In genomic region chr14:48011484-48011883, GRCh38 we compare ENCODE assay signal across 6 cellular contexts.
DNase-seq lines count a peak whose midpoint lies in the region; ATAC-seq and TF ChIP-seq lines count a peak whose summit lies in the region.
"Not testable (repeated sequence)": the region's sequence is repeated elsewhere in the genome, so short reads cannot be mapped to it uniquely, and the experiment has no call there.

No MANE protein-coding gene starts in this region.

- not testable (repeated sequence) for H3K9me3 Mint-ChIP-seq in GM23338, neural progenitor cell

- not testable (repeated sequence) for H3K9me2 ChIP-seq in GM23338 (ENCODE audit: insufficient read depth)

- DNase-seq in GM23338 (ENCODE audit: low spot score) (peak; percentile 70), NT2/D1 (ENCODE audit: low read depth, low spot score) (peak; percentile 9), ecto neural progenitor cell (ENCODE audit: low spot score) (peak; percentile 50), left cardiac atrium (peak; percentile 18), neural progenitor cell (ENCODE audit: low spot score) (peak; percentile 22)

- peak overlapping the region; percentile 46; the same call in 1 of the 2 replicates for H3K4me2 ChIP-seq in GM23338
- not testable (repeated sequence) for H3K4me2 ChIP-seq in neural progenitor cell

- not testable (repeated sequence) for H3K27me3 Mint-ChIP-seq in GM23338 (ENCODE audit: insufficient read depth, low read depth, poor library complexity); neural progenitor cell (ENCODE audit: insufficient read depth, low read depth)

- not testable (repeated sequence) for H3K27me3 ChIP-seq in GM23338 (ENCODE audit: insufficient read depth); NT2/D1 (ENCODE audit: insufficient read depth, insufficient read length); iPS-20b (ENCODE audit: insufficient read depth, low read length); neural progenitor cell

- H3K36me3 ChIP-seq in GM23338 (ENCODE audit: insufficient read depth); NT2/D1 (ENCODE audit: insufficient read depth, insufficient read length, low read length); iPS-20b (ENCODE audit: insufficient read depth, low read depth, low read length); neural progenitor cell: not testable (repeated sequence)

- H2AFZ ChIP-seq in GM23338 (peak overlapping the region; percentile 1; the same call in 1 of the 2 replicates), neural progenitor cell (replicated peaks) (peak overlapping the region; percentile 60)

- not testable (repeated sequence) for TF ChIP-seq CTCF in GM23338 (conservative IDR thresholded peaks at IDR 0.05; ENCODE audit: low read depth in 2 of 2); neural progenitor cell (IDR thresholded peaks at IDR 0.05)

- peak overlapping the region; percentile 48 for H3K4me3 Mint-ChIP-seq in GM23338
- not testable (repeated sequence) for H3K4me3 Mint-ChIP-seq in neural progenitor cell

- H3K9me3 ChIP-seq in NT2/D1 (ENCODE audit: insufficient read depth, low read length); iPS-20b (ENCODE audit: insufficient read depth, low read depth, low read length); neural progenitor cell (ENCODE audit: low read depth): not testable (repeated sequence)

- H4K20me1 ChIP-seq in GM23338 (replicated peaks; ENCODE audit: insufficient read depth); neural progenitor cell (ENCODE audit: low read depth): not testable (repeated sequence)

- H3K4me3 ChIP-seq in GM23338: peak overlapping the region; percentile 24
- not testable (repeated sequence) for H3K4me3 ChIP-seq in NT2/D1 (ENCODE audit: insufficient read length, low read depth); neural progenitor cell
- H3K4me3 ChIP-seq in iPS-20b (ENCODE audit: low read length): peak overlapping the region; percentile 6; the same call in 1 of the 2 replicates

- ATAC-seq in GM23338: peak; percentile 42
- not testable (repeated sequence) for ATAC-seq in left cardiac atrium

- H3K9ac ChIP-seq in NT2/D1 (ENCODE audit: insufficient read length, low read depth); iPS-20b (ENCODE audit: low read depth, low read length); neural progenitor cell: not testable (repeated sequence)

- not testable (repeated sequence) for H3F3A ChIP-seq in GM23338 (replicated peaks; ENCODE audit: low read depth); neural progenitor cell (ENCODE audit: low read depth)

- H3K4me1 Mint-ChIP-seq in GM23338: peaks cover 32% of the 10 kb centered on the region
- peaks cover 26% of the 10 kb centered on the region for H3K4me1 Mint-ChIP-seq in neural progenitor cell

- H3K4me1 ChIP-seq in GM23338 (ENCODE audit: insufficient read depth): peaks cover 17% of the 10 kb centered on the region
- H3K4me1 ChIP-seq in NT2/D1 (ENCODE audit: insufficient read depth, insufficient read length); iPS-20b (ENCODE audit: insufficient read depth, low read length); neural progenitor cell: not testable (repeated sequence)

- H3K27ac Mint-ChIP-seq in GM23338 (peak overlapping the region; percentile 35), neural progenitor cell (peak overlapping the region; percentile 64)

- not testable (repeated sequence) for H3K79me2 ChIP-seq in GM23338 (replicated peaks; ENCODE audit: insufficient read depth); neural progenitor cell (ENCODE audit: low read depth)

- not testable (repeated sequence) for H3K27ac ChIP-seq in GM23338 (ENCODE audit: low read depth); iPS-20b (ENCODE audit: low read length); neural progenitor cell

- intact Hi-C loops in left cardiac atrium (cut with DNase I): not testable (repeated sequence)

- not testable (repeated sequence) for H3K36me3 Mint-ChIP-seq in GM23338 (ENCODE audit: low read depth); neural progenitor cell

Comparison
In these comparisons a context has a peak if more than half of its experiments do, and no peak if none do; other contexts are left out.
1. DNase-seq: peak in every context shown above with its lines; median percentile 70 in GM23338; 50 in ecto neural progenitor cell; 22 in neural progenitor cell; 18 in left cardiac atrium; 9 in NT2/D1.